12 cellular contexts compared by ENCODE assay signal in genomic region chr2:96895032-96895708, GRCh38. TPM values are rescaled to one million over a fixed set of nuclear protein-coding genes. Genes with fewer than 3 reads are reported as not detected.
DNase-seq lines count a peak whose midpoint lies in the region; ATAC-seq and TF ChIP-seq lines count a peak whose summit lies in the region.
"Had no signal": no experiment of that assay in that cellular context is flagged by ENCODE, and none has a peak within 500 bp of the region (broad histone marks: within the 10 kb centered on the region; RNA-seq: fewer than 3 reads in every experiment).

No MANE protein-coding gene starts in this region.

- no peak overlapping the region for H3K27ac ChIP-seq in CD4-positive, alpha-beta memory T cell (ENCODE audit: low read depth, low read length)
- peak overlapping the region; percentile 25; the same call in 1 of the 2 replicates for H3K27ac ChIP-seq in MM.1S (ENCODE audit: low read length)
- peak overlapping the region; percentile 29 to 97 (median 89) for H3K27ac ChIP-seq in dorsolateral prefrontal cortex
- H3K27ac ChIP-seq in osteoblast (ENCODE audit: low read depth, low read length) = no peak overlapping the region
- H3K27ac ChIP-seq: heart right ventricle, VCaP had no signal

- no peaks in the 10 kb centered on the region for H3K27me3 Mint-ChIP-seq in CD4-positive, alpha-beta memory T cell
- H3K27me3 Mint-ChIP-seq in activated CD8-positive, alpha-beta memory T cell treated with anti-CD3 and anti-CD28 coated beads, Interleukin-2, amount 10 ng/mL, durations not matched to agents 7 days and 5 days = no peaks in the 10 kb centered on the region

- no peaks in the 10 kb centered on the region for H3K27me3 ChIP-seq in CD4-positive, alpha-beta memory T cell (ENCODE audit: insufficient read depth, low read length)
- no peaks in the 10 kb centered on the region for H3K27me3 ChIP-seq in MM.1S (replicated peaks; ENCODE audit: insufficient read depth, low read length)
- H3K27me3 ChIP-seq in dorsolateral prefrontal cortex = no peaks in the 10 kb centered on the region
- H3K27me3 ChIP-seq in osteoblast (ENCODE audit: insufficient read depth, low read length) = no peaks in the 10 kb centered on the region
- H3K27me3 ChIP-seq: heart right ventricle had no signal

- peak overlapping the region in 1 of 8 donors; percentile 36 for H3K4me3 Mint-ChIP-seq in CD4-positive, alpha-beta memory T cell
- H3K4me3 Mint-ChIP-seq in activated CD8-positive, alpha-beta memory T cell treated with anti-CD3 and anti-CD28 coated beads, Interleukin-2, amount 10 ng/mL, durations not matched to agents 7 days and 5 days = no peak overlapping the region
- H3K4me3 Mint-ChIP-seq: dendritic cell treated with granulocyte-macrophage colony-stimulating factor and Interleukin-4, amounts not matched to agents 40 ng/mL and 50 ng/mL, for 4 days; mesothelial cell of epicardium had no signal

- no peak overlapping the region for H3K9ac ChIP-seq in MM.1S (ENCODE audit: low read length)

- H3K4me2 ChIP-seq in MM.1S (ENCODE audit: low read depth, low read length) (peak overlapping the region; percentile 29), osteoblast (ENCODE audit: insufficient read depth, low read length) (no peak overlapping the region)

- no peaks in the 10 kb centered on the region for H3K9me3 ChIP-seq in CD4-positive, alpha-beta memory T cell (ENCODE audit: control insufficient read depth in 1 of 2, low read length in 2 of 2)
- H3K9me3 ChIP-seq in MM.1S (replicated peaks; ENCODE audit: insufficient read depth, low read length) (no peaks in the 10 kb centered on the region), osteoblast (ENCODE audit: low read depth, low read length) (no peaks in the 10 kb centered on the region)
- H3K9me3 ChIP-seq: heart right ventricle had no signal

- H2AFZ ChIP-seq in MM.1S (ENCODE audit: low read length) (peak overlapping the region; percentile 67), osteoblast (ENCODE audit: low read length) (no peak overlapping the region)

- H3K4me1 ChIP-seq in CD4-positive, alpha-beta memory T cell (ENCODE audit: insufficient read depth, low read length) = peaks cover 53% of the 10 kb centered on the region
- H3K4me1 ChIP-seq in MM.1S (ENCODE audit: low read length) = peaks cover 18% of the 10 kb centered on the region
- H3K4me1 ChIP-seq in osteoblast (ENCODE audit: insufficient read depth, low read length) = peaks cover 18% of the 10 kb centered on the region

- peak overlapping the region; percentile 42 to 85 (median 53) for H3K27ac Mint-ChIP-seq in CD4-positive, alpha-beta memory T cell
- H3K27ac Mint-ChIP-seq in activated CD8-positive, alpha-beta memory T cell treated with anti-CD3 and anti-CD28 coated beads, Interleukin-2, amount 10 ng/mL, durations not matched to agents 7 days and 5 days = no peak overlapping the region
- H3K27ac Mint-ChIP-seq: dendritic cell treated with granulocyte-macrophage colony-stimulating factor and Interleukin-4, amounts not matched to agents 40 ng/mL and 50 ng/mL, for 4 days; mesothelial cell of epicardium had no signal

- H3K79me2 ChIP-seq in MM.1S (ENCODE audit: low read length) (no peaks in the 10 kb centered on the region), osteoblast (ENCODE audit: insufficient read depth, low read length) (no peaks in the 10 kb centered on the region)

- TF ChIP-seq CTCF in MM.1S (IDR thresholded peaks at IDR 0.05; ENCODE audit: low read length) = no peak
- no peak for TF ChIP-seq CTCF in dorsolateral prefrontal cortex (IDR thresholded peaks at IDR 0.05 in 54 of 56, conservative IDR thresholded peaks at IDR 0.05 in 2 of 56; ENCODE audit: low read depth in 1 of 56, partially characterized antibody in 56 of 56)
- TF ChIP-seq CTCF in osteoblast (IDR thresholded peaks at IDR 0.05; ENCODE audit: extremely low read depth, low read depth, low read length) = no peak

- no peaks in the 10 kb centered on the region for H3K36me3 Mint-ChIP-seq in CD4-positive, alpha-beta memory T cell
- H3K36me3 Mint-ChIP-seq in activated CD8-positive, alpha-beta memory T cell treated with anti-CD3 and anti-CD28 coated beads, Interleukin-2, amount 10 ng/mL, durations not matched to agents 7 days and 5 days = no peaks in the 10 kb centered on the region
- H3K36me3 Mint-ChIP-seq: mesothelial cell of epicardium had no signal

- ATAC-seq in activated CD8-positive, alpha-beta memory T cell treated with anti-CD3 and anti-CD28 coated beads, Interleukin-2, amount 10 ng/mL, durations not matched to agents 7 days and 5 days = no peak
- no peak for ATAC-seq in GM18511 (IDR thresholded peaks at IDR 0.05; ENCODE audit: unreplicated experiment)

- H3K36me3 ChIP-seq in CD4-positive, alpha-beta memory T cell (ENCODE audit: insufficient read depth, low read length) = no peaks in the 10 kb centered on the region
- no peaks in the 10 kb centered on the region for H3K36me3 ChIP-seq in MM.1S (replicated peaks; ENCODE audit: insufficient read depth, low read length)
- H3K36me3 ChIP-seq in osteoblast (ENCODE audit: insufficient read depth, low read length) = no peaks in the 10 kb centered on the region
- H3K36me3 ChIP-seq: heart right ventricle had no signal

- intact Hi-C loops in CD4-positive, alpha-beta memory T cell (cut with micrococcal nuclease) = no loop called here
- intact Hi-C loops in dorsolateral prefrontal cortex (cut with DNase I) = no loop called here

- CTCF ChIA-PET in CD4-positive, alpha-beta memory T cell (lab: Charles Lee; ENCODE audit: partially characterized antibody) = interaction anchor here (1.1 to 2.6 kb wide), 3 partner anchors 26 to 55 kb away, joined by 4 to 11 read pairs (median 7); partner anchors contain the start of gene ANKRD39
- CTCF ChIA-PET in activated CD8-positive, alpha-beta memory T cell treated with anti-CD3 and anti-CD28 coated beads, Interleukin-2, amount 10 ng/mL, durations not matched to agents 7 days and 5 days (lab: Charles Lee) = no interaction called here

- no peak overlapping the region for H3K4me3 ChIP-seq in CD4-positive, alpha-beta memory T cell (ENCODE audit: low read length in 2 of 2)
- H3K4me3 ChIP-seq in MM.1S (ENCODE audit: low read length) (no peak overlapping the region), dorsolateral prefrontal cortex (no peak overlapping the region), osteoblast (ENCODE audit: insufficient read depth, low read length) (no peak overlapping the region)
- H3K4me3 ChIP-seq: heart right ventricle had no signal

- no peaks in the 10 kb centered on the region for H3K9me3 Mint-ChIP-seq in CD4-positive, alpha-beta memory T cell
- no peaks in the 10 kb centered on the region for H3K9me3 Mint-ChIP-seq in activated CD8-positive, alpha-beta memory T cell treated with anti-CD3 and anti-CD28 coated beads, Interleukin-2, amount 10 ng/mL, durations not matched to agents 7 days and 5 days (ENCODE audit: low read depth)
- H3K9me3 Mint-ChIP-seq: dendritic cell treated with granulocyte-macrophage colony-stimulating factor and Interleukin-4, amounts not matched to agents 40 ng/mL and 50 ng/mL, for 4 days; mesothelial cell of epicardium had no signal

- no peaks in the 10 kb centered on the region for H3F3A ChIP-seq in MM.1S (ENCODE audit: insufficient read depth, low read length)

- peaks cover 40 to 72% (median 54%) of the 10 kb centered on the region in 4 donors for H3K4me1 Mint-ChIP-seq in CD4-positive, alpha-beta memory T cell
- peaks cover 8% of the 10 kb centered on the region for H3K4me1 Mint-ChIP-seq in activated CD8-positive, alpha-beta memory T cell treated with anti-CD3 and anti-CD28 coated beads, Interleukin-2, amount 10 ng/mL, durations not matched to agents 7 days and 5 days

- no peak for DNase-seq in CD4-positive, alpha-beta memory T cell
- DNase-seq in MM.1S = no peak
- peak in 1 of 10 donors; percentile 68 for DNase-seq in dorsolateral prefrontal cortex
- peak; percentile 27 for DNase-seq in osteoblast (ENCODE audit: insufficient read length, low spot score, missing footprints)
- DNase-seq in activated CD8-positive, alpha-beta memory T cell treated with anti-CD3 and anti-CD28 coated beads, Interleukin-2, amount 10 ng/mL, durations not matched to agents 7 days and 5 days = no peak
- no peak for DNase-seq in NCI-H345 (lab: John Stamatoyannopoulos, UW)
- DNase-seq in mesenteric fat pad (ENCODE audit: low spot score) = no peak
- DNase-seq: heart right ventricle had no signal

- no peaks in the 10 kb centered on the region for H3K9me2 ChIP-seq in MM.1S (replicated peaks; ENCODE audit: insufficient read depth, low read length)

- POLR2A ChIA-PET in CD4-positive, alpha-beta memory T cell (lab: Charles Lee; ENCODE audit: partially characterized antibody) = interaction anchor here (0.8 to 3.2 kb wide), 7 partner anchors 8 to 37 kb away, joined by 3 to 23 read pairs (median 6); partner anchors contain the start of genes ANKRD39 and SEMA4C

- H4K20me1 ChIP-seq in MM.1S (ENCODE audit: insufficient read depth, low read length) (no peaks in the 10 kb centered on the region), osteoblast (ENCODE audit: insufficient read depth, low read length) (no peaks in the 10 kb centered on the region)

RNA-seq across cellular contexts. Expression of gene SEMA4C, which starts 25.3 kb away (rescaled TPM):
- total RNA-seq in CD4-positive, alpha-beta memory T cell = 10 to 100 TPM; 72.6 to 77.0 TPM
- 1 to 10 TPM; 2.3 to 8.1 TPM for polyA plus RNA-seq in CD4-positive, alpha-beta memory T cell
- total RNA-seq in dorsolateral prefrontal cortex (100 to 1,000 TPM in 4 of 120 experiments, 10 to 100 TPM in 116; 38.3 to 139 (median 61.8) TPM), osteoblast (28.0 and 29.7 TPM in 2 replicates), mesenteric fat pad (25.9 TPM)
- total RNA-seq in activated CD8-positive, alpha-beta memory T cell treated with anti-CD3 and anti-CD28 coated beads, Interleukin-2, amount 10 ng/mL, durations not matched to agents 7 days and 5 days = 10 to 100 TPM in 1 of 2 experiments, 1 to 10 TPM in 1; 9.7 to 11.6 TPM

RNA-seq across cellular contexts. Expression of gene ANKRD39, which starts 37.4 kb away (rescaled TPM):
- total RNA-seq in CD4-positive, alpha-beta memory T cell = 10 to 100 TPM; 24.4 to 24.5 TPM
- 10 to 100 TPM; 18.7 to 42.5 TPM for polyA plus RNA-seq in CD4-positive, alpha-beta memory T cell
- total RNA-seq in dorsolateral prefrontal cortex (10 to 100 TPM; 19.4 to 36.6 (median 29.4) TPM), osteoblast (5.1 and 5.9 TPM in 2 replicates), mesenteric fat pad (10.4 TPM)
- total RNA-seq in activated CD8-positive, alpha-beta memory T cell treated with anti-CD3 and anti-CD28 coated beads, Interleukin-2, amount 10 ng/mL, durations not matched to agents 7 days and 5 days = 10 to 100 TPM; 32.6 to 42.6 TPM

RNA-seq across cellular contexts. Expression of gene ANKRD23, which starts 51.3 kb away (rescaled TPM):
- 10 to 100 TPM; 19.4 to 19.7 TPM for total RNA-seq in CD4-positive, alpha-beta memory T cell
- polyA plus RNA-seq in CD4-positive, alpha-beta memory T cell = 1 to 10 TPM in 1 of 2 donors, not detected in 1; 1.5 TPM
- total RNA-seq in dorsolateral prefrontal cortex (10 to 100 TPM in 63 of 120 experiments, 1 to 10 TPM in 57; 3.5 to 20.1 (median 10.2) TPM), osteoblast (1.8 and 2.1 TPM in 2 replicates), mesenteric fat pad (2.8 TPM)
- total RNA-seq in activated CD8-positive, alpha-beta memory T cell treated with anti-CD3 and anti-CD28 coated beads, Interleukin-2, amount 10 ng/mL, durations not matched to agents 7 days and 5 days = 10 to 100 TPM; 10.4 to 14.8 TPM

Comparison
In these comparisons a context has a peak if more than half of its experiments do, and no peak if none do; other contexts are left out.
1. H3K27ac ChIP-seq: peak in MM.1S (single experiment) and dorsolateral prefrontal cortex (59 of 59); none in CD4-positive, alpha-beta memory T cell (single experiment) and osteoblast (single experiment).